ENCODE assay signal across 18 cellular contexts in the genomic region with DNA sequence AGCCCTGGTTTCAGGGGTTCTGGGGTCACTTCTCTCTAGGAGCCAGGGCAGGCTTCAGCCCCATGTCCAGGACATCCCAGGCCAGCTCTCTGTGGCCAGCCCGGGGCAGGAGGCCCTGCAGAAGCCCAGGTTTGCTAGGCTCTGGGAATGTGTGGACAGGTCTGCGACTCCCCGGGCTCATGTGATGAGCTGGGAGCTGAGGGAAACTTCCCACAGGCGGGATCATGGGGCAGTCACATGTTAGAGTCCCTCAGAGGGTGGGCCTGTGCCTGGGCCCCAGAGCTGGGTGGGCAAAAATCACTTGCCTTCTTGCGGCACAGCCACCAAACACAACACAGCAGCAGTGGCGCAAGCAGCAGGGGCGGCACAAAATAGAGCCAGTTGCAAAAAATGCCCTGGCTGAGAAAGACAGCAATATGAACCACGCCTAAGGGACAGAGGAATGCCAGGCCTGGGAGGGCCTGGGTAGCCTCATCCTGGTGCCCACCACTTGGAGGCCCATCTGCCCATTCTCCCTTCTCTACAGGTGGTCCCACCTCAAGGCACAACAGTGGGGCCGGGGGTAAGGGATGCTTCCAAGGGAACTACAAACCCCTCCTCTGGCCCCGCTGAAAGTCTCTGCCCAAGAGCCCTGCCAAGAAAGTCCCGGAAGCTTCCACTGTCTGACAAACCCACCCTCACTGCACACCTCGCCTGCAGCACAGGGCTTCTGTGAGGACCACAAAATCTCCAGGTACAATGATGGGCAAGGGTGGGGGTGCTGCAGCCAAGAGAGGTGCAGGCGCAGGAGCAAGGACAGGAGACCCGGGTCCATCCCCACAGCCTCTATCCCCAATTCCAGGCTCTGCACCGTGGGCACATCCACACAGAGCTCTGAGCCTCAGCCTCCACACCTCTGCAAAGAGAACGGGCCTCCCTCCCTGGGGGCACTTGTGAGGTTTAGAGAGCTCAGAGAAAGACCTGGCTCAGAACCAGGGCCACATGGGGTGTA. TPM values are rescaled to one million over a fixed set of nuclear protein-coding genes. Genes with fewer than 3 reads are reported as not detected.
DNase-seq lines count a peak whose midpoint lies in the region; ATAC-seq and TF ChIP-seq lines count a peak whose summit lies in the region.
"Had no signal": no experiment of that assay in that cellular context is flagged by ENCODE, and none has a peak within 500 bp of the region (broad histone marks: within the 10 kb centered on the region; RNA-seq: fewer than 3 reads in every experiment).

No MANE protein-coding gene starts in this region.

- no peaks in the 10 kb centered on the region for H3K9me3 ChIP-seq in gastrocnemius medialis

- no peak overlapping the region for H3K4me3 Mint-ChIP-seq in osteocyte (ENCODE audit: unreplicated experiment)
- H3K4me3 Mint-ChIP-seq: CD4-positive, alpha-beta memory T cell had no signal

- TF ChIP-seq CTCF in osteocyte (IDR thresholded peaks at IDR 0.05) (no peak), gastrocnemius medialis (IDR thresholded peaks at IDR 0.05 in 4 of 5, conservative IDR thresholded peaks at IDR 0.05 in 1 of 5) (no peak)

- no peaks in the 10 kb centered on the region for H3K4me1 Mint-ChIP-seq in osteocyte (ENCODE audit: unreplicated experiment)

- H3K27me3 ChIP-seq in gastrocnemius medialis, result no peaks in the 10 kb centered on the region

- no peaks in the 10 kb centered on the region for H3K4me1 ChIP-seq in gastrocnemius medialis

- no peak for DNase-seq in Right ventricle myocardium inferior (ENCODE audit: missing footprints)
- DNase-seq in left cardiac atrium, result no peak
- peak; percentile 39 for DNase-seq in foreskin melanocyte
- DNase-seq in osteocyte (ENCODE audit: extremely low spot score, unreplicated experiment), result peak; percentile 78
- no peak for DNase-seq in NCI-H1417 treated with DMSO at 0.1 percent for 48 hours (lab: John Stamatoyannopoulos, UW)
- no peak for DNase-seq in gastrocnemius medialis
- DNase-seq: ACHN, DND-41, GDM1, GM23248, KBM-7, NCI-H1048, NCI-H1694 treated with DMSO at 0.1 percent for 48 hours, NCI-H446, PC-9 had no signal

- H3K27ac ChIP-seq in gastrocnemius medialis, result no peak overlapping the region
- H3K27ac ChIP-seq: GM23248, PC-9 had no signal

- in situ Hi-C loops in gastrocnemius medialis (cut with MboI; ENCODE audit: low sequenced_read_pairs in 4 of 4), result no loop called here

- ATAC-seq in Right ventricle myocardium inferior (peak; percentile 80), left cardiac atrium (no peak), gastrocnemius medialis (no peak), GM19023 (IDR thresholded peaks at IDR 0.05; ENCODE audit: unreplicated experiment) (no peak), GM18868 (IDR thresholded peaks at IDR 0.05; ENCODE audit: unreplicated experiment) (no peak)

- no peaks in the 10 kb centered on the region for H3K36me3 Mint-ChIP-seq in osteocyte (ENCODE audit: unreplicated experiment)

- no peaks in the 10 kb centered on the region for H3K9me3 Mint-ChIP-seq in osteocyte (ENCODE audit: unreplicated experiment)
- H3K9me3 Mint-ChIP-seq: CD4-positive, alpha-beta memory T cell had no signal

- H3K36me3 ChIP-seq in gastrocnemius medialis, result no peaks in the 10 kb centered on the region

- no peak overlapping the region for H3K27ac Mint-ChIP-seq in osteocyte (ENCODE audit: unreplicated experiment)

- H3K4me3 ChIP-seq in gastrocnemius medialis, result no peak overlapping the region
- H3K4me3 ChIP-seq: GM23248, PC-9 had no signal

- no peak for TF ChIP-seq POLR2A in gastrocnemius medialis (IDR thresholded peaks at IDR 0.05)

- H3K27me3 Mint-ChIP-seq in osteocyte (ENCODE audit: unreplicated experiment), result peaks cover 7% of the 10 kb centered on the region
- H3K27me3 Mint-ChIP-seq: CD4-positive, alpha-beta memory T cell had no signal

- intact Hi-C loops in Right ventricle myocardium inferior (cut with DNase I) (no loop called here), left cardiac atrium (cut with DNase I) (no loop called here), gastrocnemius medialis (cut with DNase I; ENCODE audit: low total_unique reads) (no loop called here)

RNA-seq across cellular contexts. Expression of a gene that starts 34.6 kb away (rescaled TPM):
- total RNA-seq in Right ventricle myocardium inferior (not detected), left cardiac atrium (not detected), osteocyte (not detected in 2 replicates), gastrocnemius medialis (not detected)
- total RNA-seq: CD4-positive, alpha-beta memory T cell; GM23248 had no signal

Comparison
In these comparisons a context has a peak if more than half of its experiments do, and no peak if none do; other contexts are left out.
1. DNase-seq: peak in foreskin melanocyte (single experiment) and osteocyte (single experiment); none in Right ventricle myocardium inferior (single experiment), left cardiac atrium (single experiment), NCI-H1417 treated with DMSO at 0.1 percent for 48 hours (single experiment) and gastrocnemius medialis (0 of 2).